ENCODE assay signal across 9 cellular contexts in genomic region chr18:500230-500555, GRCh38. TPM values are rescaled to one million over a fixed set of nuclear protein-coding genes. Genes with fewer than 3 reads are reported as not detected.
DNase-seq lines count a peak whose midpoint lies in the region; ATAC-seq, FAIRE-seq and TF ChIP-seq lines count a peak whose summit lies in the region.
"Had no signal": no experiment of that assay in that cellular context is flagged by ENCODE, and none has a peak within 500 bp of the region (broad histone marks: within the 10 kb centered on the region; RNA-seq: fewer than 3 reads in every experiment).

No MANE protein-coding gene starts in this region.

- H3K4me3 ChIP-seq in HFF-Myc (replicated peaks; ENCODE audit: low read depth, low read length) (peak overlapping the region; percentile 61), choroid plexus epithelial cell (ENCODE audit: low read depth, low read length) (peak overlapping the region; percentile 44), HepG2 (replicated peaks in 1 of 3; ENCODE audit: insufficient read depth in 1 of 3, low read depth in 2 of 3, low read length in 3 of 3) (peak overlapping the region; percentile 23 to 58 (median 37); a peak in 4 of 6 replicates), suprapubic skin (peak overlapping the region; percentile 68)

- H3K4me1 ChIP-seq in HepG2 (ENCODE audit: insufficient read depth, low read length) (peaks cover 20% of the 10 kb centered on the region), suprapubic skin (peaks cover 19% of the 10 kb centered on the region)

- H3K36me3 ChIP-seq in HepG2 (replicated peaks in 1 of 2; ENCODE audit: control insufficient read depth in 1 of 2, insufficient read depth in 2 of 2, low read length in 2 of 2): no peaks in the 10 kb centered on the region
- H3K36me3 ChIP-seq in suprapubic skin: no peaks in the 10 kb centered on the region

- CTCF ChIA-PET in HepG2 (lab: Yijun Ruan, JAX; ENCODE audit: low intra/inter-chr PET ratio, low total read pairs): no interaction called here
- CTCF ChIA-PET in activated CD8-positive, alpha-beta memory T cell treated with anti-CD3 and anti-CD28 coated beads, Interleukin-2, amount 10 ng/mL, durations not matched to agents 7 days and 5 days (lab: Charles Lee): no interaction called here

- H4K20me1 ChIP-seq in HepG2 (ENCODE audit: insufficient read depth, low read length): 0 out of 2 replicates have a peak, but pooled peaks cover 2% of the 10 kb centered on the region

- 10% methylated on average over 6 of the region's 40 CpGs for WGBS in HepG2 (ENCODE audit: low lambda C conversion rate)
- 0% methylated on average over 4 of the region's 40 CpGs for WGBS in suprapubic skin

- no peak for FAIRE-seq in HepG2 (lab: Jason Lieb, UNC)

- H3K27ac ChIP-seq in HepG2 (ENCODE audit: extremely low read length, insufficient read depth, low read length) (no peak overlapping the region), suprapubic skin (peak overlapping the region; percentile 52)

- H3K79me2 ChIP-seq in HepG2 (ENCODE audit: insufficient read depth, low read length): no peaks in the 10 kb centered on the region

- peaks cover 57% of the 10 kb centered on the region for H3K27me3 Mint-ChIP-seq in activated CD8-positive, alpha-beta memory T cell treated with anti-CD3 and anti-CD28 coated beads, Interleukin-2, amount 10 ng/mL, durations not matched to agents 7 days and 5 days

- H2AFZ ChIP-seq in HepG2 (ENCODE audit: low read length): no peak overlapping the region

- intact Hi-C loops in HepG2 (cut with micrococcal nuclease; ENCODE audit: unreplicated experiment): no loop called here

- peaks cover 3 to 32% of the 10 kb centered on the region in 2 experiments for H3K27me3 ChIP-seq in HepG2 (ENCODE audit: control insufficient read depth in 1 of 2, insufficient read depth in 2 of 2, low read length in 2 of 2)
- peaks cover 33% of the 10 kb centered on the region for H3K27me3 ChIP-seq in suprapubic skin

- TF ChIP-seq POLR2A in HepG2 (IDR thresholded peaks at IDR 0.05; ENCODE audit: insufficient read depth in 1 of 2, low read depth in 2 of 2, low read length in 2 of 2): no peak
- TF ChIP-seq POLR2A in suprapubic skin (IDR thresholded peaks at IDR 0.05): no peak

- no TSS peak for BruUV-seq in HepG2 (replicated peaks; lab: Mats Ljungman, UMichigan)

- peak overlapping the region; percentile 64 for H3K4me2 ChIP-seq in HepG2 (ENCODE audit: low read depth, low read length)

- no peak for TF ChIP-seq RAD21 in HepG2 (CRISPR knock-in tag; IDR thresholded peaks at IDR 0.05)

- POLR2A ChIA-PET in HepG2 (lab: Yijun Ruan, JAX): no interaction called here

- in situ Hi-C loops in HepG2 (cut with HindIII; ENCODE audit: extremely low pct_ligation_motif_present, low pct_unique_long_range_greater_than_20kb): no loop called here

- no peak for TF ChIP-seq EP300 in HepG2 (IDR thresholded peaks at IDR 0.05; ENCODE audit: low read depth in 2 of 2, low read length in 2 of 2)
- TF ChIP-seq EP300 in HepG2 (CRISPR knock-in tag; IDR thresholded peaks at IDR 0.05; ENCODE audit: borderline replicate concordance): no peak
- TF ChIP-seq EP300 in suprapubic skin (IDR thresholded peaks at IDR 0.05): no peak

- TF ChIP-seq CTCF in HFF-Myc (IDR thresholded peaks at IDR 0.05; ENCODE audit: low read depth, low read length, missing control alignments) (no peak), choroid plexus epithelial cell (conservative IDR thresholded peaks at IDR 0.05; ENCODE audit: low read depth, low read length) (no peak), HepG2 (CRISPR knock-in tag; IDR thresholded peaks at IDR 0.05) (no peak), suprapubic skin (IDR thresholded peaks at IDR 0.05) (no peak)

- H3K4me1 Mint-ChIP-seq in activated CD8-positive, alpha-beta memory T cell treated with anti-CD3 and anti-CD28 coated beads, Interleukin-2, amount 10 ng/mL, durations not matched to agents 7 days and 5 days: peaks cover 9% of the 10 kb centered on the region
- H3K4me1 Mint-ChIP-seq: immature natural killer cell had no signal

- H3K9me3 ChIP-seq in HepG2 (ENCODE audit: low read length) (no peaks in the 10 kb centered on the region), suprapubic skin (no peaks in the 10 kb centered on the region)

- no peaks in the 10 kb centered on the region for H3K9me3 Mint-ChIP-seq in activated CD8-positive, alpha-beta memory T cell treated with anti-CD3 and anti-CD28 coated beads, Interleukin-2, amount 10 ng/mL, durations not matched to agents 7 days and 5 days (ENCODE audit: low read depth)
- H3K9me3 Mint-ChIP-seq: immature natural killer cell had no signal

- ATAC-seq in HepG2: peak; percentile 62
- ATAC-seq in activated CD8-positive, alpha-beta memory T cell treated with anti-CD3 and anti-CD28 coated beads, Interleukin-2, amount 10 ng/mL, durations not matched to agents 7 days and 5 days: no peak
- ATAC-seq in HG02938 (IDR thresholded peaks at IDR 0.05; ENCODE audit: unreplicated experiment): no peak

- H3K36me3 Mint-ChIP-seq in activated CD8-positive, alpha-beta memory T cell treated with anti-CD3 and anti-CD28 coated beads, Interleukin-2, amount 10 ng/mL, durations not matched to agents 7 days and 5 days: no peaks in the 10 kb centered on the region
- H3K36me3 Mint-ChIP-seq: immature natural killer cell had no signal

- no peak overlapping the region for H3K9ac ChIP-seq in HepG2 (ENCODE audit: insufficient read depth, low read depth, low read length)

- no peak overlapping the region for H3K27ac Mint-ChIP-seq in activated CD8-positive, alpha-beta memory T cell treated with anti-CD3 and anti-CD28 coated beads, Interleukin-2, amount 10 ng/mL, durations not matched to agents 7 days and 5 days
- H3K27ac Mint-ChIP-seq: immature natural killer cell had no signal

- no peak overlapping the region for H3K4me3 Mint-ChIP-seq in activated CD8-positive, alpha-beta memory T cell treated with anti-CD3 and anti-CD28 coated beads, Interleukin-2, amount 10 ng/mL, durations not matched to agents 7 days and 5 days
- H3K4me3 Mint-ChIP-seq: immature natural killer cell had no signal

- no peak for DNase-seq in HFF-Myc (ENCODE audit: extremely low read depth, low read depth)
- no peak for DNase-seq in choroid plexus epithelial cell (ENCODE audit: low read depth)
- DNase-seq in HepG2 (ENCODE audit: low spot score): no peak
- DNase-seq in suprapubic skin (ENCODE audit: low spot score in 2 of 2): no peak
- DNase-seq in activated CD8-positive, alpha-beta memory T cell treated with anti-CD3 and anti-CD28 coated beads, Interleukin-2, amount 10 ng/mL, durations not matched to agents 7 days and 5 days: no peak
- DNase-seq in COR-L47 (lab: John Stamatoyannopoulos, UW): no peak
- no peak for DNase-seq in HUDEP-2 (lab: John Stamatoyannopoulos, UW; ENCODE audit: unreplicated experiment in 76 of 76)
- DNase-seq: immature natural killer cell had no signal

TF ChIP-seq in HepG2, 621 proteins besides CTCF, POLR2A, EP300 and RAD21 (continues in another document):
- TF ChIP-seq ZNF800 (CRISPR knock-in tag; IDR thresholded peaks at IDR 0.05): peak; percentile 44; the same call in 1 of the 2 replicates

RNA-seq across cellular contexts. Expression of gene COLEC12, which starts 0.3 kb away (rescaled TPM):
- total RNA-seq in HepG2 (2016; rRNA removed; fragmentation: Illumina TruSeq; extraction: Trizol) (0.02 TPM in 1 of 2 replicates, not detected in the other), suprapubic skin (1 to 10 TPM; 2.1 to 6.2 (median 5.2) TPM)
- not detected in 2 replicates for total RNA-seq in HepG2 (2016; cell fraction: cytosol; rRNA removed; fragmentation: Illumina TruSeq; extraction: Trizol; ENCODE audit: low read depth)
- total RNA-seq in HepG2 (2016; cell fraction: insoluble cytoplasmic fraction; rRNA removed; fragmentation: Illumina TruSeq; extraction: Trizol): 0.02 TPM in 1 of 2 replicates, not detected in the other
- total RNA-seq in HepG2 (2016; cell fraction: membrane; rRNA removed; fragmentation: Illumina TruSeq; extraction: Trizol): not detected in 2 replicates
- total RNA-seq in HepG2 (2016; cell fraction: nucleus; rRNA removed; fragmentation: Illumina TruSeq; extraction: Trizol): 0.06 TPM in 1 of 2 replicates, not detected in the other
- polyA plus RNA-seq in HepG2 (2011; rRNA removed): 0.11 and 0.21 TPM in 2 replicates
- 0.09 and 0.13 TPM in 2 replicates for polyA plus RNA-seq in HepG2 (2011; cell fraction: cytosol; rRNA removed)
- 0.14 TPM in 2 replicates for polyA plus RNA-seq in HepG2 (2011; cell fraction: nucleus; rRNA removed)
- 0.80 and 1.8 TPM in 2 replicates for polyA plus RNA-seq in HepG2 (2012)
- polyA plus RNA-seq in HepG2 (2016; cell fraction: cytosol; fragmentation: Illumina TruSeq; extraction: Trizol; ENCODE audit: low read depth): 0.02 TPM in 1 of 2 replicates, not detected in the other
- not detected in 2 replicates for polyA plus RNA-seq in HepG2 (2016; cell fraction: insoluble cytoplasmic fraction; fragmentation: Illumina TruSeq; extraction: Trizol; ENCODE audit: low read depth)
- not detected in 2 replicates for polyA plus RNA-seq in HepG2 (2016; cell fraction: membrane; fragmentation: Illumina TruSeq; extraction: Trizol; ENCODE audit: low read depth)
- polyA plus RNA-seq in HepG2 (2016; cell fraction: nucleus; fragmentation: Illumina TruSeq; extraction: Trizol; ENCODE audit: insufficient read depth, low read depth): 0.09 TPM in 1 of 2 replicates, not detected in the other
- 0.04 TPM in 1 of 2 replicates, not detected in the other for polyA minus RNA-seq in HepG2 (2011; rRNA and poly(A)+ RNA removed; ENCODE audit: low replicate concordance)
- polyA minus RNA-seq in HepG2 (2011; cell fraction: cytosol; rRNA and poly(A)+ RNA removed): 0.10 TPM in 1 of 2 replicates, not detected in the other
- 0.13 and 0.25 TPM in 2 replicates for polyA minus RNA-seq in HepG2 (2011; cell fraction: nucleus; rRNA and poly(A)+ RNA removed)
- not detected for total RNA-seq in activated CD8-positive, alpha-beta memory T cell treated with anti-CD3 and anti-CD28 coated beads, Interleukin-2, amount 10 ng/mL, durations not matched to agents 7 days and 5 days
- polyA plus RNA-seq: immature natural killer cell had no signal
